ENCODE assay signal across 15 cellular contexts in genomic region chr16:11050954-11051353, GRCh38.
DNase-seq lines count a peak whose midpoint lies in the region; ATAC-seq and TF ChIP-seq lines count a peak whose summit lies in the region.
"Had no signal": no experiment of that assay in that cellular context is flagged by ENCODE, and none has a peak within 500 bp of the region (broad histone marks: within the 10 kb centered on the region; RNA-seq: fewer than 3 reads in every experiment).

No MANE protein-coding gene starts in this region.

- DNase-seq in activated effector memory CD4-positive, alpha-beta T cell treated with anti-CD3 and anti-CD28 coated beads, Interleukin-2, amount 50 U/mL, for 16 hours: peak; percentile 41
- no peak for DNase-seq in activated effector memory CD4-positive, alpha-beta T cell treated with Interleukin-2 at 50 U/mL for 16 hours
- peak; percentile 76 for DNase-seq in NCI-H146 treated with DMSO at 0.1 percent for 48 hours (lab: John Stamatoyannopoulos, UW; ENCODE audit: unreplicated experiment)
- no peak for DNase-seq in activated T-helper 1 cell treated with anti-CD3 and anti-CD28 coated beads, Interleukin-12 subunit alpha, Interleukin-12 subunit beta, Interleukin-2, Interleukin-4 antibody, amounts not matched to agents 30 ng/mL and 10 ng/mL and 1 ng/mL, durations not matched to agents 14 hours and 24 hours and 36 hours (ENCODE audit: low spot score)
- DNase-seq in NCI-H2227 (lab: John Stamatoyannopoulos, UW; ENCODE audit: unreplicated experiment): no peak
- DNase-seq in amniotic stem cell (lab: John Stamatoyannopoulos, UW): no peak
- DNase-seq in gastrocnemius medialis: no peak
- DNase-seq: DMS79 treated with DMSO at 0.1 percent for 48 hours; GOT3; left cardiac atrium; NCI-H526; stimulated activated naive CD8-positive, alpha-beta T cell treated with anti-CD3 and anti-CD28 coated beads, Interleukin-15, Interleukin-2, amounts not matched to agents 100 U/mL and 50 U/mL, for 24 hours had no signal

- no peaks in the 10 kb centered on the region for H3K27me3 ChIP-seq in gastrocnemius medialis
- H3K27me3 ChIP-seq: hepatocyte had no signal

- peak overlapping the region; percentile 83 for H3K27ac Mint-ChIP-seq in activated T-helper 1 cell treated with anti-CD3 and anti-CD28 coated beads, Interleukin-12 subunit alpha, Interleukin-12 subunit beta, Interleukin-2, Interleukin-4 antibody, amounts not matched to agents 30 ng/mL and 10 ng/mL and 1 ng/mL, durations not matched to agents 14 hours and 24 hours and 36 hours
- peak overlapping the region; percentile 82 for H3K27ac Mint-ChIP-seq in stimulated activated memory B cell treated with anti-CD40 and anti-IgM and Interleukin-4, amounts not matched to agents 10 μg/mL and 1 μg/mL and 100 μg/mL, for 72 hours

- H3K27me3 Mint-ChIP-seq in activated T-helper 1 cell treated with anti-CD3 and anti-CD28 coated beads, Interleukin-12 subunit alpha, Interleukin-12 subunit beta, Interleukin-2, Interleukin-4 antibody, amounts not matched to agents 30 ng/mL and 10 ng/mL and 1 ng/mL, durations not matched to agents 14 hours and 24 hours and 36 hours (ENCODE audit: insufficient read depth): no peaks in the 10 kb centered on the region
- H3K27me3 Mint-ChIP-seq in stimulated activated memory B cell treated with anti-CD40 and anti-IgM and Interleukin-4, amounts not matched to agents 10 μg/mL and 1 μg/mL and 100 μg/mL, for 72 hours: no peaks in the 10 kb centered on the region

- intact Hi-C loops in activated T-helper 1 cell treated with anti-CD3 and anti-CD28 coated beads, Interleukin-12 subunit alpha, Interleukin-12 subunit beta, Interleukin-2, Interleukin-4 antibody, amounts not matched to agents 30 ng/mL and 10 ng/mL and 1 ng/mL, durations not matched to agents 14 hours and 24 hours and 36 hours (cut with micrococcal nuclease): no loop called here
- intact Hi-C loops in gastrocnemius medialis (cut with DNase I; ENCODE audit: low total_unique reads): no loop called here

- ATAC-seq in stimulated activated memory B cell treated with anti-CD40 and anti-IgM and Interleukin-4, amounts not matched to agents 10 μg/mL and 1 μg/mL and 100 μg/mL, for 72 hours: no peak
- no peak for ATAC-seq in gastrocnemius medialis
- ATAC-seq: left cardiac atrium had no signal

- no peak overlapping the region for H3K27ac ChIP-seq in gastrocnemius medialis
- H3K27ac ChIP-seq: hepatocyte, parathyroid adenoma had no signal

- H3K36me3 Mint-ChIP-seq in activated T-helper 1 cell treated with anti-CD3 and anti-CD28 coated beads, Interleukin-12 subunit alpha, Interleukin-12 subunit beta, Interleukin-2, Interleukin-4 antibody, amounts not matched to agents 30 ng/mL and 10 ng/mL and 1 ng/mL, durations not matched to agents 14 hours and 24 hours and 36 hours (ENCODE audit: low read depth): peaks cover 46% of the 10 kb centered on the region
- H3K36me3 Mint-ChIP-seq in stimulated activated memory B cell treated with anti-CD40 and anti-IgM and Interleukin-4, amounts not matched to agents 10 μg/mL and 1 μg/mL and 100 μg/mL, for 72 hours: peaks cover 88% of the 10 kb centered on the region

- no peaks in the 10 kb centered on the region for H3K9me3 Mint-ChIP-seq in activated T-helper 1 cell treated with anti-CD3 and anti-CD28 coated beads, Interleukin-12 subunit alpha, Interleukin-12 subunit beta, Interleukin-2, Interleukin-4 antibody, amounts not matched to agents 30 ng/mL and 10 ng/mL and 1 ng/mL, durations not matched to agents 14 hours and 24 hours and 36 hours
- no peaks in the 10 kb centered on the region for H3K9me3 Mint-ChIP-seq in stimulated activated memory B cell treated with anti-CD40 and anti-IgM and Interleukin-4, amounts not matched to agents 10 μg/mL and 1 μg/mL and 100 μg/mL, for 72 hours

- no peaks in the 10 kb centered on the region for H3K4me1 ChIP-seq in gastrocnemius medialis
- H3K4me1 ChIP-seq: parathyroid adenoma had no signal

- peaks cover 70% of the 10 kb centered on the region for H3K4me1 Mint-ChIP-seq in activated T-helper 1 cell treated with anti-CD3 and anti-CD28 coated beads, Interleukin-12 subunit alpha, Interleukin-12 subunit beta, Interleukin-2, Interleukin-4 antibody, amounts not matched to agents 30 ng/mL and 10 ng/mL and 1 ng/mL, durations not matched to agents 14 hours and 24 hours and 36 hours (ENCODE audit: low read depth)
- H3K4me1 Mint-ChIP-seq in stimulated activated memory B cell treated with anti-CD40 and anti-IgM and Interleukin-4, amounts not matched to agents 10 μg/mL and 1 μg/mL and 100 μg/mL, for 72 hours: peaks cover 48% of the 10 kb centered on the region

- no peak for TF ChIP-seq POLR2A in gastrocnemius medialis (IDR thresholded peaks at IDR 0.05)

- H3K9me3 ChIP-seq in gastrocnemius medialis: no peaks in the 10 kb centered on the region

- TF ChIP-seq CTCF in gastrocnemius medialis (IDR thresholded peaks at IDR 0.05 in 4 of 5, conservative IDR thresholded peaks at IDR 0.05 in 1 of 5): no peak

- peaks cover 3 to 54% of the 10 kb centered on the region in 2 donors for H3K36me3 ChIP-seq in gastrocnemius medialis

- peak overlapping the region; percentile 60 for H3K4me3 Mint-ChIP-seq in activated T-helper 1 cell treated with anti-CD3 and anti-CD28 coated beads, Interleukin-12 subunit alpha, Interleukin-12 subunit beta, Interleukin-2, Interleukin-4 antibody, amounts not matched to agents 30 ng/mL and 10 ng/mL and 1 ng/mL, durations not matched to agents 14 hours and 24 hours and 36 hours
- H3K4me3 Mint-ChIP-seq in stimulated activated memory B cell treated with anti-CD40 and anti-IgM and Interleukin-4, amounts not matched to agents 10 μg/mL and 1 μg/mL and 100 μg/mL, for 72 hours: no peak overlapping the region

- in situ Hi-C loops in gastrocnemius medialis (cut with MboI; ENCODE audit: low sequenced_read_pairs in 4 of 4): no loop called here

- no peak overlapping the region for H3K4me3 ChIP-seq in gastrocnemius medialis
- H3K4me3 ChIP-seq: hepatocyte had no signal

Comparison
In these comparisons a context has a peak if more than half of its experiments do, and no peak if none do; other contexts are left out.
1. DNase-seq: peak in activated effector memory CD4-positive, alpha-beta T cell treated with anti-CD3 and anti-CD28 coated beads, Interleukin-2, amount 50 U/mL, for 16 hours (single experiment) and NCI-H146 treated with DMSO at 0.1 percent for 48 hours (single experiment); none in activated effector memory CD4-positive, alpha-beta T cell treated with Interleukin-2 at 50 U/mL for 16 hours (single experiment), activated T-helper 1 cell treated with anti-CD3 and anti-CD28 coated beads, Interleukin-12 subunit alpha, Interleukin-12 subunit beta, Interleukin-2, Interleukin-4 antibody, amounts not matched to agents 30 ng/mL and 10 ng/mL and 1 ng/mL, durations not matched to agents 14 hours and 24 hours and 36 hours (single experiment), NCI-H2227 (single experiment), amniotic stem cell (single experiment) and gastrocnemius medialis (0 of 2).